ENCODE assay signal across 8 cellular contexts in genomic region chr14:21070083-21070609, GRCh38. TPM values are rescaled to one million over a fixed set of nuclear protein-coding genes. Genes with fewer than 3 reads are reported as not detected.
DNase-seq lines count a peak whose midpoint lies in the region; ATAC-seq and TF ChIP-seq lines count a peak whose summit lies in the region.

Gene ARHGEF40, plus strand, starts transcription at chr14:21070304. Its CDS starts 93 bp downstream, at chr14:21070397.

- no peaks in the 10 kb centered on the region for H3K9me3 Mint-ChIP-seq in activated CD4-positive, alpha-beta memory T cell treated with anti-CD3 and anti-CD28 coated beads for 36 hours

- intact Hi-C loops in activated CD4-positive, alpha-beta memory T cell treated with anti-CD3 and anti-CD28 coated beads for 36 hours (cut with micrococcal nuclease) = no loop called here

- no peaks in the 10 kb centered on the region for H3K9me2 ChIP-seq in DOHH2 (replicated peaks; ENCODE audit: control insufficient read depth, low read length)

- peak within 1 kb of the TSS; percentile 69 for H3K4me3 Mint-ChIP-seq in activated CD4-positive, alpha-beta memory T cell treated with anti-CD3 and anti-CD28 coated beads for 36 hours

- no peak within 1 kb of the TSS for H3K27ac Mint-ChIP-seq in activated CD4-positive, alpha-beta memory T cell treated with anti-CD3 and anti-CD28 coated beads for 36 hours

- DNase-seq in HuH-7.5 (ENCODE audit: low spot score) = peak; percentile 63
- DNase-seq in activated CD4-positive, alpha-beta memory T cell treated with anti-CD3 and anti-CD28 coated beads for 36 hours = peak; percentile 36
- DNase-seq in fibroblast of pulmonary artery (ENCODE audit: low read depth) = peak; percentile 41

- H3K9me3 ChIP-seq in DOHH2 (ENCODE audit: control insufficient read depth, insufficient read depth, low read length) (no peaks in the 10 kb centered on the region), muscle layer of colon (ENCODE audit: low read length) (no peaks in the 10 kb centered on the region)

- TF ChIP-seq CTCF in DOHH2 (IDR thresholded peaks at IDR 0.05; ENCODE audit: low read depth, low read length, poor library complexity, severe bottlenecking) = no peak
- TF ChIP-seq CTCF in fibroblast of pulmonary artery (IDR thresholded peaks at IDR 0.05; ENCODE audit: low read length, missing control alignments) = no peak

- CTCF ChIA-PET in activated CD4-positive, alpha-beta memory T cell treated with anti-CD3 and anti-CD28 coated beads for 36 hours (lab: Charles Lee) = interaction anchor here (1.2 to 3.7 kb wide), 11 partner anchors 9 to 99 kb away, joined by 3 to 51 read pairs (median 8); partner anchors contain the start of gene ZNF219

- H3K36me3 ChIP-seq in DOHH2 (ENCODE audit: control insufficient read depth, low read length) (no peaks in the 10 kb centered on the region), muscle layer of colon (ENCODE audit: insufficient read depth, low read length) (peaks cover 22% of the 10 kb centered on the region), urinary bladder (ENCODE audit: insufficient read depth) (peaks cover 2% of the 10 kb centered on the region)

- H3K9ac ChIP-seq in muscle layer of colon (ENCODE audit: low read length) = peak within 1 kb of the TSS; percentile 73

- H3F3A ChIP-seq in DOHH2 (ENCODE audit: control insufficient read depth, insufficient read depth) = peaks cover 8% of the 10 kb centered on the region; the same call in 1 of the 2 replicates

- H3K4me3 ChIP-seq in DOHH2 (ENCODE audit: low read length) (peak within 1 kb of the TSS; percentile 67), fibroblast of pulmonary artery (replicated peaks; ENCODE audit: low read depth, low read length) (peak within 1 kb of the TSS; percentile 83), muscle layer of colon (ENCODE audit: low read depth in 1 of 2, low read length in 2 of 2) (peak within 1 kb of the TSS; percentile 70 to 92), urinary bladder (ENCODE audit: low read depth, low read length) (peak within 1 kb of the TSS; percentile 62)

- no peaks in the 10 kb centered on the region for H3K79me2 ChIP-seq in DOHH2 (ENCODE audit: control insufficient read depth, low read length)

- H3K27ac ChIP-seq in DOHH2 (ENCODE audit: low read depth, low read length) = no peak within 1 kb of the TSS
- peak within 1 kb of the TSS; percentile 89 for H3K27ac ChIP-seq in muscle layer of colon (ENCODE audit: low read depth, low read length)
- H3K27ac ChIP-seq in urinary bladder (ENCODE audit: low read depth) = peak within 1 kb of the TSS; percentile 89

- H3K27me3 Mint-ChIP-seq in activated CD4-positive, alpha-beta memory T cell treated with anti-CD3 and anti-CD28 coated beads for 36 hours = peaks cover 56% of the 10 kb centered on the region

- WGBS in urinary bladder = under 1% methylated on average over 63 of the region's 63 CpGs

- peaks cover 33% of the 10 kb centered on the region for H3K4me1 Mint-ChIP-seq in activated CD4-positive, alpha-beta memory T cell treated with anti-CD3 and anti-CD28 coated beads for 36 hours (ENCODE audit: low read depth)

- POLR2A ChIA-PET in activated CD4-positive, alpha-beta memory T cell treated with anti-CD3 and anti-CD28 coated beads for 36 hours (lab: Charles Lee) = interaction anchor here (1.0 to 1.2 kb wide), 2 partner anchors 27 to 33 kb away, joined by 3 to 4 read pairs; no protein-coding TSS in a partner anchor

- ATAC-seq in GM21723 (IDR thresholded peaks at IDR 0.05; ENCODE audit: unreplicated experiment) = no peak
- ATAC-seq in HG03095 (IDR thresholded peaks at IDR 0.05; ENCODE audit: unreplicated experiment) = no peak

- H4K20me1 ChIP-seq in DOHH2 (ENCODE audit: control insufficient read depth, insufficient read depth, low read depth, low read length) = no peaks in the 10 kb centered on the region

- H3K4me1 ChIP-seq in DOHH2 (ENCODE audit: control insufficient read depth, low read length) (peaks cover 46% of the 10 kb centered on the region), muscle layer of colon (ENCODE audit: insufficient read depth, low read length) (peaks cover 30% of the 10 kb centered on the region), urinary bladder (ENCODE audit: insufficient read depth) (no peaks in the 10 kb centered on the region)

- no peaks in the 10 kb centered on the region for H3K36me3 Mint-ChIP-seq in activated CD4-positive, alpha-beta memory T cell treated with anti-CD3 and anti-CD28 coated beads for 36 hours

- H3K27me3 ChIP-seq in DOHH2 (ENCODE audit: control insufficient read depth, low read length) = peaks cover 56% of the 10 kb centered on the region
- H3K27me3 ChIP-seq in muscle layer of colon (ENCODE audit: control insufficient read depth in 1 of 2, insufficient read depth in 2 of 2, low read length in 2 of 2) = no peaks in the 10 kb centered on the region

- H3K4me2 ChIP-seq in DOHH2 (ENCODE audit: low read length) = peak within 1 kb of the TSS; percentile 89

RNA-seq across cellular contexts. Expression of gene ARHGEF40, which starts in this region (rescaled TPM):
- under 1 TPM; 0.33 to 0.44 TPM for total RNA-seq in activated CD4-positive, alpha-beta memory T cell treated with anti-CD3 and anti-CD28 coated beads for 36 hours
- 43.9 TPM for total RNA-seq in urinary bladder
- 27.9 TPM for polyA plus RNA-seq in urinary bladder

Comparison
In these comparisons a context has a peak if more than half of its experiments do, and no peak if none do; other contexts are left out.
1. RNA of gene ARHGEF40 (total RNA-seq): 43.9 TPM in urinary bladder (single experiment); 0.33 to 0.44 TPM in activated CD4-positive, alpha-beta memory T cell treated with anti-CD3 and anti-CD28 coated beads for 36 hours; every median in the first group is over 10 times any median in the second.
2. Peak in DNase-seq in activated CD4-positive, alpha-beta memory T cell treated with anti-CD3 and anti-CD28 coated beads for 36 hours; RNA of the gene not detected or under 1 TPM.
3. Peak in every context shown above with its lines, with median percentiles within 50 percentile points of each other: H3K4me3 ChIP-seq and DNase-seq.